Comparison of ENCODE assay signal across 14 cellular contexts in genomic region chr7:4851459-4852422, GRCh38. TPM values are rescaled to one million over a fixed set of nuclear protein-coding genes. Genes with fewer than 3 reads are reported as not detected.
A peak's percentile ranks its signal among the peaks of the same experiment; 100 is the strongest.
DNase-seq lines count a peak whose midpoint lies in the region; ATAC-seq lines count a peak whose summit lies in the region.
"Had no signal": no experiment of that assay in that cellular context is flagged by ENCODE, and none has a peak within 500 bp of the region (broad histone marks: within the 10 kb centered on the region; RNA-seq: fewer than 3 reads in every experiment).

No MANE protein-coding gene starts in this region.

- H2AK5ac ChIP-seq in trophoblast cell (ENCODE audit: low read length): no peak overlapping the region

- H3K4me2 ChIP-seq in trophoblast cell (ENCODE audit: low read length): no peak overlapping the region

- H3K9me3 ChIP-seq in MG63 (no peaks in the 10 kb centered on the region), trophoblast cell (ENCODE audit: insufficient read depth, low read depth, low read length) (no peaks in the 10 kb centered on the region)

- H3K27me3 ChIP-seq in MG63 (no peaks in the 10 kb centered on the region), trophoblast cell (ENCODE audit: insufficient read depth, low read length) (no peaks in the 10 kb centered on the region)

- peak; percentile 83 for ATAC-seq in activated T-helper 17 cell treated with anti-CD3 and anti-CD28 coated beads, Interleukin-2, amount 50 U/mL, for 72 hours (replicated peaks)
- ATAC-seq in GM21825 (IDR thresholded peaks at IDR 0.05; ENCODE audit: unreplicated experiment): no peak

- no peaks in the 10 kb centered on the region for H3K4me1 ChIP-seq in trophoblast cell (ENCODE audit: control insufficient read depth in 1 of 2, insufficient read depth in 2 of 2, low read length in 2 of 2)

- H3K27me3 Mint-ChIP-seq in activated T-helper 17 cell treated with anti-CD3 and anti-CD28 coated beads, Interleukin-2, amount 50 U/mL, for 72 hours: no peaks in the 10 kb centered on the region

- H3K27ac Mint-ChIP-seq in activated T-helper 17 cell treated with anti-CD3 and anti-CD28 coated beads, Interleukin-2, amount 50 U/mL, for 72 hours: peak overlapping the region; percentile 28
- H3K27ac Mint-ChIP-seq: activated T-cell treated with anti-CD3 and anti-CD28 coated beads, Interleukin-2, amount 50 U/mL, for 24 hours; mesothelial cell of epicardium had no signal

- no peak overlapping the region for H2BK120ac ChIP-seq in trophoblast cell (ENCODE audit: insufficient read depth, low read length, poor library complexity)

- no peak overlapping the region for H3K23ac ChIP-seq in trophoblast cell (ENCODE audit: low read length)

- no peaks in the 10 kb centered on the region for H3K79me2 ChIP-seq in trophoblast cell (ENCODE audit: control insufficient read depth, insufficient read depth, low read length, poor library complexity)

- H3K9me3 Mint-ChIP-seq in activated T-helper 17 cell treated with anti-CD3 and anti-CD28 coated beads, Interleukin-2, amount 50 U/mL, for 72 hours: no peaks in the 10 kb centered on the region
- H3K9me3 Mint-ChIP-seq: activated T-cell treated with anti-CD3 and anti-CD28 coated beads, Interleukin-2, amount 50 U/mL, for 24 hours had no signal

- no peak overlapping the region for H2BK5ac ChIP-seq in trophoblast cell (ENCODE audit: low read depth, low read length, poor library complexity)

- H3K79me1 ChIP-seq in trophoblast cell (ENCODE audit: low read length): no peaks in the 10 kb centered on the region

- WGBS in trophoblast cell (ENCODE audit: extremely low coverage, insufficient coverage, insufficient read length): no CpG with 5 or more reads among the region's 6 CpGs

- H4K8ac ChIP-seq in trophoblast cell (ENCODE audit: low read depth, low read length): no peak overlapping the region

- no peak overlapping the region for H3K9ac ChIP-seq in trophoblast cell (ENCODE audit: low read length)

- H3K4me3 ChIP-seq in MG63: no peak overlapping the region
- H3K4me3 ChIP-seq in trophoblast cell (ENCODE audit: low read depth, low read length): no peak overlapping the region

- no peak overlapping the region for H3K27ac ChIP-seq in trophoblast cell (ENCODE audit: low read depth, low read length)
- H3K27ac ChIP-seq: epithelial cell of prostate had no signal

- H2BK12ac ChIP-seq in trophoblast cell (ENCODE audit: low read length): no peak overlapping the region

- H3K36me3 ChIP-seq in MG63 (no peaks in the 10 kb centered on the region), trophoblast cell (ENCODE audit: control insufficient read depth in 1 of 2, insufficient read depth in 2 of 2, low read length in 2 of 2) (no peaks in the 10 kb centered on the region)

- H3K36me3 Mint-ChIP-seq in activated T-helper 17 cell treated with anti-CD3 and anti-CD28 coated beads, Interleukin-2, amount 50 U/mL, for 72 hours (ENCODE audit: low read depth): no peaks in the 10 kb centered on the region

- no peaks in the 10 kb centered on the region for H3K4me1 Mint-ChIP-seq in activated T-helper 17 cell treated with anti-CD3 and anti-CD28 coated beads, Interleukin-2, amount 50 U/mL, for 72 hours

- no peak overlapping the region for H4K12ac ChIP-seq in trophoblast cell (ENCODE audit: low read depth, low read length)

- DNase-seq in GM03348 (ENCODE audit: low spot score): peak; percentile 53
- peak; percentile 14 for DNase-seq in MG63
- DNase-seq in trophoblast cell: peak; percentile 39 to 69
- DNase-seq in NCI-H82 treated with DMSO at 0.1 percent for 48 hours (lab: John Stamatoyannopoulos, UW; ENCODE audit: unreplicated experiment): no peak
- DNase-seq in DMS153 (lab: John Stamatoyannopoulos, UW): no peak
- DNase-seq: activated CD4-positive, CD25-positive, alpha-beta regulatory T cell; activated T-cell treated with anti-CD3 and anti-CD28 coated beads, Interleukin-2, amount 50 U/mL, for 24 hours; DMS 273 treated with DMSO at 0.1 percent for 48 hours; NCI-H2227 treated with DMSO at 0.1 percent for 48 hours; substantia nigra had no signal

- no peak overlapping the region for H4K91ac ChIP-seq in trophoblast cell (ENCODE audit: low read depth, low read length)

- H3K14ac ChIP-seq in trophoblast cell (ENCODE audit: low read length): no peak overlapping the region

- no peak overlapping the region for H2AFZ ChIP-seq in trophoblast cell (ENCODE audit: insufficient read depth, low read length, poor library complexity)

- H3K4ac ChIP-seq in trophoblast cell (ENCODE audit: low read depth, low read length): no peak overlapping the region

- H3K4me3 Mint-ChIP-seq in activated T-helper 17 cell treated with anti-CD3 and anti-CD28 coated beads, Interleukin-2, amount 50 U/mL, for 72 hours: no peak overlapping the region
- H3K4me3 Mint-ChIP-seq: activated T-cell treated with anti-CD3 and anti-CD28 coated beads, Interleukin-2, amount 50 U/mL, for 24 hours; mesothelial cell of epicardium had no signal

- H3K18ac ChIP-seq in trophoblast cell (ENCODE audit: low read length): no peak overlapping the region

RNA-seq across cellular contexts. Expression of gene PAPOLB, which starts 10.1 kb away (rescaled TPM):
- 0.94 TPM in 1 of 2 replicates, not detected in the other for total RNA-seq in MG63 (2014; rRNA removed; shearing (Covaris generic); ENCODE audit: low replicate concordance)
- not detected for total RNA-seq in activated T-helper 17 cell treated with anti-CD3 and anti-CD28 coated beads, Interleukin-2, amount 50 U/mL, for 72 hours
- polyA plus RNA-seq in trophoblast cell (2013): not detected in 2 replicates

RNA-seq across cellular contexts. Expression of gene RADIL, which starts 31.8 kb away (rescaled TPM):
- 1.1 and 1.6 TPM in 2 replicates for total RNA-seq in MG63 (2014; rRNA removed; shearing (Covaris generic); ENCODE audit: low replicate concordance)
- under 1 TPM; 0.08 to 0.56 TPM for total RNA-seq in activated T-helper 17 cell treated with anti-CD3 and anti-CD28 coated beads, Interleukin-2, amount 50 U/mL, for 72 hours
- polyA plus RNA-seq in trophoblast cell (2013): 0.29 and 0.36 TPM in 2 replicates

Comparison
In these comparisons a context has a peak if more than half of its experiments do, and no peak if none do; other contexts are left out.
1. DNase-seq: peak in GM03348 (single experiment), MG63 (single experiment) and trophoblast cell (2 of 2); none in NCI-H82 treated with DMSO at 0.1 percent for 48 hours (single experiment) and DMS153 (single experiment).